9 cellular contexts compared by ENCODE assay signal in genomic region chr16:10668322-10669045, GRCh38. TPM values are rescaled to one million over a fixed set of nuclear protein-coding genes. Genes with fewer than 3 reads are reported as not detected.
DNase-seq lines count a peak whose midpoint lies in the region; ATAC-seq and TF ChIP-seq lines count a peak whose summit lies in the region.
"Had no signal": no experiment of that assay in that cellular context is flagged by ENCODE, and none has a peak within 500 bp of the region (broad histone marks: within the 10 kb centered on the region; RNA-seq: fewer than 3 reads in every experiment).

No MANE protein-coding gene starts in this region.

- no peak overlapping the region for H2AFZ ChIP-seq in Karpas-422 (ENCODE audit: low read length)

- H3K36me3 ChIP-seq in Karpas-422 (ENCODE audit: insufficient read depth, low read length) (no peaks in the 10 kb centered on the region), brain microvascular endothelial cell (replicated peaks) (no peaks in the 10 kb centered on the region), liver (ENCODE audit: control insufficient read depth in 4 of 4, insufficient read depth in 3 of 4, low read depth in 1 of 4, low read length in 3 of 4) (no peaks in the 10 kb centered on the region)

- H3K4me3 ChIP-seq in Karpas-422 (ENCODE audit: low read length): no peak overlapping the region
- H3K4me3 ChIP-seq in brain microvascular endothelial cell (ENCODE audit: low read depth, low read length): no peak overlapping the region
- H3K4me3 ChIP-seq in liver (ENCODE audit: low read depth in 1 of 3, low read length in 3 of 3): no peak overlapping the region

- no peak overlapping the region for H3K27ac ChIP-seq in Karpas-422 (ENCODE audit: low read length)
- no peak overlapping the region for H3K27ac ChIP-seq in brain microvascular endothelial cell
- no peak overlapping the region for H3K27ac ChIP-seq in liver (ENCODE audit: low read depth in 1 of 2, low read length in 2 of 2)

- TF ChIP-seq CTCF in brain microvascular endothelial cell (IDR thresholded peaks at IDR 0.05; ENCODE audit: low read depth, low read length, missing control alignments) (peak; percentile 84), liver (IDR thresholded peaks at IDR 0.05; ENCODE audit: low read depth, low read length, missing input control) (peak; percentile 32)

- no peaks in the 10 kb centered on the region for H3K9me3 ChIP-seq in Karpas-422 (ENCODE audit: low read length)
- H3K9me3 ChIP-seq in liver (ENCODE audit: control insufficient read depth in 4 of 4, low read length in 3 of 4): no peaks in the 10 kb centered on the region

- no peaks in the 10 kb centered on the region for H4K20me1 ChIP-seq in Karpas-422 (ENCODE audit: insufficient read depth, low read depth, low read length)

- H3K27me3 ChIP-seq in Karpas-422 (ENCODE audit: low read length): no peaks in the 10 kb centered on the region
- no peaks in the 10 kb centered on the region for H3K27me3 ChIP-seq in brain microvascular endothelial cell (replicated peaks)
- no peaks in the 10 kb centered on the region for H3K27me3 ChIP-seq in liver (ENCODE audit: control insufficient read depth in 4 of 4, insufficient read depth in 4 of 4, low read length in 3 of 4)

- ATAC-seq in HG03108 (IDR thresholded peaks at IDR 0.05; ENCODE audit: unreplicated experiment) (no peak), HG02970 (IDR thresholded peaks at IDR 0.05; ENCODE audit: low FRiP score, unreplicated experiment) (no peak)

- no peaks in the 10 kb centered on the region for H3K4me1 ChIP-seq in Karpas-422 (ENCODE audit: low read length)
- no peaks in the 10 kb centered on the region for H3K4me1 ChIP-seq in liver (ENCODE audit: control insufficient read depth in 4 of 4, insufficient read depth in 4 of 4, low read length in 3 of 4)

- 73% methylated on average over 8 of the region's 8 CpGs for WGBS in liver

- no peaks in the 10 kb centered on the region for H3K79me2 ChIP-seq in Karpas-422 (ENCODE audit: low read length)

- no peak overlapping the region for H3K9ac ChIP-seq in Karpas-422 (ENCODE audit: low read length)
- H3K9ac ChIP-seq in liver (ENCODE audit: low read depth in 1 of 2, low read length in 2 of 2): no peak overlapping the region

- H3K9me2 ChIP-seq in Karpas-422 (replicated peaks; ENCODE audit: insufficient read depth, low read length): no peaks in the 10 kb centered on the region

- peak; percentile 32 to 69 for TF ChIP-seq RAD21 in liver (IDR thresholded peaks at IDR 0.05)

- no peak overlapping the region for H3K4me2 ChIP-seq in Karpas-422 (ENCODE audit: low read depth, low read length, poor library complexity, severe bottlenecking)

- in situ Hi-C loops in brain microvascular endothelial cell (cut with HindIII; ENCODE audit: low pct_ligation_motif_present, low sequenced_read_pairs): no loop called here

- DNase-seq in NCI-H524 (lab: John Stamatoyannopoulos, UW) (peak; percentile 35 to 60), NCI-H524 treated with DMSO at 0.1 percent for 48 hours (lab: John Stamatoyannopoulos, UW) (no peak), Karpas-422 (peak; percentile 67), brain microvascular endothelial cell (peak; percentile 27), DMS153 (lab: John Stamatoyannopoulos, UW) (no peak)

TF ChIP-seq in liver, 16 proteins besides CTCF, POLR2A, EP300 and RAD21:
- TF ChIP-seq TAF1 (conservative IDR thresholded peaks at IDR 0.05) (no peak), EGR1 (IDR thresholded peaks at IDR 0.05; ENCODE audit: low read depth in 2 of 2) (no peak), HNF4A (conservative IDR thresholded peaks at IDR 0.05) (no peak), FOXA2 (IDR thresholded peaks at IDR 0.05) (no peak), ZBTB33 (IDR thresholded peaks at IDR 0.05) (no peak), HNF4G (IDR thresholded peaks at IDR 0.05) (no peak), JUND (IDR thresholded peaks at IDR 0.05) (no peak), ATF3 (IDR thresholded peaks at IDR 0.05) (no peak), MAX (IDR thresholded peaks at IDR 0.05) (no peak), REST (IDR thresholded peaks at IDR 0.05) (no peak), NR2F2 (IDR thresholded peaks at IDR 0.05) (no peak), RXRA (IDR thresholded peaks at IDR 0.05) (no peak), GABPA (IDR thresholded peaks at IDR 0.05 in 1 of 2, conservative IDR thresholded peaks at IDR 0.05 in 1 of 2) (no peak), FOXA1 (IDR thresholded peaks at IDR 0.05) (no peak), SP1 (IDR thresholded peaks at IDR 0.05) (no peak)

RNA-seq across cellular contexts. Expression of gene TEKT5, which starts 26.2 kb away (rescaled TPM):
- 1.6 and 2.6 TPM in 2 replicates for total RNA-seq in Karpas-422 (2014; rRNA removed; shearing (Covaris generic); ENCODE audit: low replicate concordance)
- total RNA-seq in liver: under 1 TPM in 1 of 2 donors, not detected in 1; 0.92 TPM
- under 1 TPM in 1 of 2 donors, not detected in 1; 0.13 TPM for polyA plus RNA-seq in liver
- total RNA-seq: T-helper 2 cell treated with Interferon-gamma antibody and Interleukin-4, amounts not matched to agents 100 ng/mL and 5 ng/mL, for 36 hours had no signal

Comparison
In these comparisons a context has a peak if more than half of its experiments do, and no peak if none do; other contexts are left out.
1. DNase-seq: peak in NCI-H524 (2 of 2), Karpas-422 (single experiment) and brain microvascular endothelial cell (single experiment); none in NCI-H524 treated with DMSO at 0.1 percent for 48 hours (single experiment) and DMS153 (single experiment).